In the genomic region with DNA sequence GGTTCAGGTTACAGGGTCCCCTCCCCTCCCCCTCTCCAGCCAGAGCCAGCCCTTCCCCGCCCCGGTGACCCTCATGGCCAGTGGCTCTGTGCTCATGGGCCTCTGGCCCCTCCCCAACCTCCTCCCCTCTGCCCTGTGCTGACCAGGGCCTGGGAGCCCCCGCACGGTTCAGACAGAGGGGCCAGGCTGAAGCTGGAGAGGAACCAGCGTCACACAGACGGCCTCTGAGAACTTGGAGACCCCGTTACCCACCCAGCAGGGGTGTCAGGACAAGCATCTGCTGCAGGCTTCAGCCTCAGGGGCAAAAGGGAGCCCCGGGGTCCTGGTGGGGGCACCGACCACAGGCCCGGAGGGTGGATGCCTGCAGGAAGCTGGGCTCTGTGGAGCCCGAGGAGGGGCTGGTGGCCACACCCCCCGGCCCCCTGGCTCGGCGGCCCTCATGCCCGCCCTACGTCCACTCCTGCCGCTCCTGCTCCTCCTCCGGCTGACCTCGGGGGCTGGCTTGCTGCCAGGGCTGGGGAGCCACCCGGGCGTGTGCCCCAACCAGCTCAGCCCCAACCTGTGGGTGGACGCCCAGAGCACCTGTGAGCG, we compare ENCODE assay signal across 13 cellular contexts. TPM values are rescaled to one million over a fixed set of nuclear protein-coding genes. Genes with fewer than 3 reads are reported as not detected.
DNase-seq lines count a peak whose midpoint lies in the region; ATAC-seq, FAIRE-seq and TF ChIP-seq lines count a peak whose summit lies in the region.
"Had no signal": no experiment of that assay in that cellular context is flagged by ENCODE, and none has a peak within 500 bp of the region (broad histone marks: within the 10 kb centered on the region; RNA-seq: fewer than 3 reads in every experiment).

A gene with protein sequence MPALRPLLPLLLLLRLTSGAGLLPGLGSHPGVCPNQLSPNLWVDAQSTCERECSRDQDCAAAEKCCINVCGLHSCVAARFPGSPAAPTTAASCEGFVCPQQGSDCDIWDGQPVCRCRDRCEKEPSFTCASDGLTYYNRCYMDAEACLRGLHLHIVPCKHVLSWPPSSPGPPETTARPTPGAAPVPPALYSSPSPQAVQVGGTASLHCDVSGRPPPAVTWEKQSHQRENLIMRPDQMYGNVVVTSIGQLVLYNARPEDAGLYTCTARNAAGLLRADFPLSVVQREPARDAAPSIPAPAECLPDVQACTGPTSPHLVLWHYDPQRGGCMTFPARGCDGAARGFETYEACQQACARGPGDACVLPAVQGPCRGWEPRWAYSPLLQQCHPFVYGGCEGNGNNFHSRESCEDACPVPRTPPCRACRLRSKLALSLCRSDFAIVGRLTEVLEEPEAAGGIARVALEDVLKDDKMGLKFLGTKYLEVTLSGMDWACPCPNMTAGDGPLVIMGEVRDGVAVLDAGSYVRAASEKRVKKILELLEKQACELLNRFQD (plus strand): TSS at position 171 of the 591 bp plus-strand sequence. CDS start 269 bp downstream, at position 440.

- peak within 1 kb of the TSS; percentile 49 for H3K9ac ChIP-seq in ES-I3 (ENCODE audit: low read depth, low read length)

- H3K4me3 ChIP-seq in hepatocyte (no peak within 1 kb of the TSS), pancreas (no peak within 1 kb of the TSS)
- H3K4me3 ChIP-seq: thoracic aorta had no signal

- intact Hi-C loops in pancreas (cut with DNase I): no loop called here

- no peak within 1 kb of the TSS for H2AFZ ChIP-seq in hepatocyte

- H3K4me2 ChIP-seq in hepatocyte: peak within 1 kb of the TSS; percentile 73

- WGBS in hepatocyte (ENCODE audit: low lambda C conversion rate, missing lambda C conversion rate): 7% methylated on average over 13 of the region's 23 CpGs
- WGBS in pancreas, 2 donors: 4 to 6% methylated on average over 20 to 23 of the region's 23 CpGs

- no peak for DNase-seq in hepatocyte (ENCODE audit: low spot score)
- DNase-seq in pancreas: peak; percentile 58 to 92 (median 77)
- no peak for DNase-seq in NCI-H187 (lab: John Stamatoyannopoulos, UW)
- no peak for DNase-seq in cerebellar nuclear complex (lab: John Stamatoyannopoulos, UW)
- DNase-seq: activated naive CD4-positive, alpha-beta T cell treated with anti-CD3 and anti-CD28 coated beads, Interleukin-2, amount 10 ng/mL, durations not matched to agents 7 days and 5 days; Karpas-422; stimulated activated CD4-positive, alpha-beta T cell treated with anti-CD3 and anti-CD28 coated beads, Interleukin-2, amount 100 ng/mL, for 48 hours had no signal

- H3K27ac ChIP-seq in hepatocyte (no peak within 1 kb of the TSS), pancreas (no peak within 1 kb of the TSS)
- H3K27ac ChIP-seq: epithelial cell of prostate, thoracic aorta had no signal

- peaks cover 12% of the 10 kb centered on the region for H3K79me2 ChIP-seq in hepatocyte

- no peak for FAIRE-seq in pancreas (lab: Jason Lieb, UNC)

- H3K27me3 ChIP-seq in hepatocyte (no peaks in the 10 kb centered on the region), pancreas (no peaks in the 10 kb centered on the region)

- TF ChIP-seq CTCF in hepatocyte (IDR thresholded peaks at IDR 0.05; ENCODE audit: poor library complexity): no peak
- TF ChIP-seq CTCF in pancreas (IDR thresholded peaks at IDR 0.05): no peak

- no peaks in the 10 kb centered on the region for H3K9me2 ChIP-seq in hepatocyte (replicated peaks; ENCODE audit: insufficient read depth)

- H3K36me3 ChIP-seq in ES-I3 (ENCODE audit: insufficient read depth, low read length) (no peaks in the 10 kb centered on the region; the same call in 1 of the 2 replicates), hepatocyte (replicated peaks; ENCODE audit: insufficient read depth, low read depth) (no peaks in the 10 kb centered on the region), pancreas (peaks cover 0 to 36% (median 10%) of the 10 kb centered on the region in 3 donors)

- ATAC-seq in pancreas (peak; percentile 6 to 51 (median 28)), GM18858 (IDR thresholded peaks at IDR 0.05; ENCODE audit: unreplicated experiment) (no peak), HG03378 (IDR thresholded peaks at IDR 0.05; ENCODE audit: unreplicated experiment) (no peak)

- no peaks in the 10 kb centered on the region for H4K20me1 ChIP-seq in hepatocyte (ENCODE audit: insufficient read depth, poor library complexity, severe bottlenecking)

- no peaks in the 10 kb centered on the region for H3K9me3 ChIP-seq in ES-I3 (ENCODE audit: control insufficient read depth, insufficient read depth, low read length)
- H3K9me3 ChIP-seq in hepatocyte (ENCODE audit: low read depth): no peaks in the 10 kb centered on the region
- no peaks in the 10 kb centered on the region for H3K9me3 ChIP-seq in pancreas
- H3K9me3 ChIP-seq: thoracic aorta had no signal

- H3K4me1 ChIP-seq in ES-I3 (ENCODE audit: insufficient read depth, low read length) (peaks cover 11% of the 10 kb centered on the region; the same call in 1 of the 2 replicates), hepatocyte (ENCODE audit: insufficient read depth) (peaks cover 22% of the 10 kb centered on the region), pancreas (peaks cover 3 to 6% (median 5%) of the 10 kb centered on the region in 3 donors)

TF ChIP-seq in PFSK-1, 5 proteins besides CTCF, POLR2A, EP300 and RAD21:
- TF ChIP-seq FOXP2 (optimal IDR thresholded peaks at IDR 0.05; ENCODE audit: borderline replicate concordance, extremely low read depth, extremely low read length, insufficient read depth) (no peak), POLR2AphosphoS5 (IDR thresholded peaks at IDR 0.05; ENCODE audit: low read depth, low read length) (0 out of 2 replicates have a peak, but pooled peaks have one; percentile 8)

RNA-seq across cellular contexts. Expression of the gene that starts here (rescaled TPM):
- polyA plus RNA-seq in PFSK-1 (2012; ENCODE audit: insufficient read length, low read depth): 0.39 TPM
- total RNA-seq in hepatocyte (0.24 and 0.43 TPM in 2 replicates), pancreas (1 to 10 TPM in 3 of 6 donors, under 1 TPM in 3; 0.75 to 2.0 (median 1.2) TPM)
- polyA plus RNA-seq in hepatocyte (0.88 and 2.1 TPM in 2 replicates), pancreas (10 to 100 TPM in 1 of 2 donors, 1 to 10 TPM in 1; 2.6 to 13.8 TPM)

Comparison
In these comparisons a context has a peak if more than half of its experiments do, and no peak if none do; other contexts are left out.
1. DNase-seq: peak in pancreas (6 of 6); none in hepatocyte (single experiment), NCI-H187 (0 of 2) and cerebellar nuclear complex (0 of 2).
2. ATAC-seq: peak in pancreas (4 of 4); none in GM18858 (single experiment) and HG03378 (single experiment).